In genomic region chr1:224769987-224770693, GRCh38 we compare ENCODE assay signal across 14 cellular contexts.
DNase-seq lines count a peak whose midpoint lies in the region; ATAC-seq and TF ChIP-seq lines count a peak whose summit lies in the region.
"Had no signal": no experiment of that assay in that cellular context is flagged by ENCODE, and none has a peak within 500 bp of the region (broad histone marks: within the 10 kb centered on the region; RNA-seq: fewer than 3 reads in every experiment).

No MANE protein-coding gene starts in this region.

- H2AFZ ChIP-seq in HCT116 (ENCODE audit: low read depth, low read length, poor library complexity, severe bottlenecking) = no peak overlapping the region

- BruUV-seq in HCT116 (replicated peaks; lab: Mats Ljungman, UMichigan) = no TSS peak

- no peak overlapping the region for H3K9ac ChIP-seq in HCT116 (ENCODE audit: low read length)

- DNase-seq in AG08396 (ENCODE audit: low spot score) (peak; percentile 68), HCT116 (ENCODE audit: low read depth, low spot score) (no peak), astrocyte of the spinal cord (ENCODE audit: low read depth, low spot score) (peak; percentile 50), left lung (no peak), T-helper 2 cell (no peak), lower leg skin (ENCODE audit: low spot score in 2 of 2) (no peak)
- DNase-seq in activated CD8-positive, alpha-beta memory T cell treated with anti-CD3 and anti-CD28 coated beads, Interleukin-2, amount 50 U/mL, for 48 hours = no peak
- DNase-seq: activated CD4-positive, alpha-beta T cell treated with anti-CD3 and anti-CD28 coated beads, Interleukin-2, amount 10 ng/mL, durations not matched to agents 7 days and 5 days; CD8-positive, alpha-beta memory T cell; heart left ventricle; midbrain; retina had no signal

- peaks cover 0 to 4% of the 10 kb centered on the region in 2 experiments; a peak in 1 of 4 replicates for H3K4me1 ChIP-seq in HCT116 (ENCODE audit: control insufficient read depth in 1 of 2, insufficient read depth in 2 of 2, low read length in 2 of 2)
- H3K4me1 ChIP-seq in left lung = peaks cover 5 to 8% of the 10 kb centered on the region in 2 donors

- H3K9me3 ChIP-seq in HCT116 (ENCODE audit: control insufficient read depth in 1 of 2, insufficient read depth in 1 of 2, low read depth in 1 of 2, low read length in 2 of 2) = no peaks in the 10 kb centered on the region
- no peaks in the 10 kb centered on the region for H3K9me3 ChIP-seq in left lung
- H3K9me3 ChIP-seq: heart left ventricle, tibial nerve had no signal

- ATAC-seq in HCT116 (no peak), left lung (peak; percentile 77), GM18498 (IDR thresholded peaks at IDR 0.05; ENCODE audit: unreplicated experiment) (no peak)

- TF ChIP-seq POLR2A in HCT116 (IDR thresholded peaks at IDR 0.05; ENCODE audit: borderline replicate concordance, extremely low read depth, insufficient read depth, insufficient read length) (no peak), lower leg skin (IDR thresholded peaks at IDR 0.05) (no peak)

- POLR2A ChIA-PET in HCT116 (lab: Charles Lee) = no interaction called here

- H3K27ac ChIP-seq in HCT116 (ENCODE audit: low read depth, low read length) = no peak overlapping the region
- no peak overlapping the region for H3K27ac ChIP-seq in left lung
- H3K27ac ChIP-seq: heart left ventricle, tibial nerve had no signal

- no peak for TF ChIP-seq CTCF in HCT116 (IDR thresholded peaks at IDR 0.05 in 2 of 3, conservative IDR thresholded peaks at IDR 0.05 in 1 of 3; ENCODE audit: borderline replicate concordance in 1 of 3, insufficient read depth in 1 of 3, low read depth in 2 of 3, low read length in 2 of 3)
- no peak for TF ChIP-seq CTCF in astrocyte of the spinal cord (IDR thresholded peaks at IDR 0.05; ENCODE audit: low read depth, low read length)
- TF ChIP-seq CTCF in left lung (IDR thresholded peaks at IDR 0.05) = no peak
- no peak for TF ChIP-seq CTCF in lower leg skin (IDR thresholded peaks at IDR 0.05)

- no peaks in the 10 kb centered on the region for H3K79me2 ChIP-seq in HCT116 (ENCODE audit: insufficient read depth, low read length)

- CTCF ChIA-PET in HCT116 (lab: Charles Lee) = no interaction called here

- H3K36me3 ChIP-seq in HCT116 (ENCODE audit: control insufficient read depth in 1 of 2, insufficient read depth in 2 of 2, low read length in 2 of 2) (no peaks in the 10 kb centered on the region), left lung (no peaks in the 10 kb centered on the region)
- H3K36me3 ChIP-seq: heart left ventricle, tibial nerve had no signal

- intact Hi-C loops in HCT116 (cut with micrococcal nuclease) (no loop called here), left lung (cut with DNase I) (no loop called here), lower leg skin (cut with DNase I; ENCODE audit: low total_unique reads) (no loop called here)

- in situ Hi-C loops in astrocyte of the spinal cord (cut with HindIII; ENCODE audit: low sequenced_read_pairs) = no loop called here

- H3K27me3 ChIP-seq in HCT116 (ENCODE audit: insufficient read depth, low read length) (peaks cover 21% of the 10 kb centered on the region; the same call in 1 of the 2 replicates), left lung (no peaks in the 10 kb centered on the region)
- H3K27me3 ChIP-seq: heart left ventricle had no signal

- no peak for TF ChIP-seq RAD21 in HCT116 (IDR thresholded peaks at IDR 0.05; ENCODE audit: low read depth)

- H3K4me3 ChIP-seq in HCT116 (replicated peaks in 1 of 2; ENCODE audit: low read depth in 1 of 2, low read length in 2 of 2) (no peak overlapping the region), astrocyte of the spinal cord (ENCODE audit: low read depth, low read length) (no peak overlapping the region), left lung (no peak overlapping the region), lower leg skin (ENCODE audit: low read depth, poor library complexity, severe bottlenecking) (no peak overlapping the region)
- H3K4me3 ChIP-seq: heart left ventricle, tibial nerve had no signal

- 52 to 57% methylated on average over 6 of the region's 6 CpGs for WGBS in lower leg skin, 2 donors

- no peaks in the 10 kb centered on the region for H3K9me2 ChIP-seq in HCT116 (ENCODE audit: insufficient read depth)

- no peaks in the 10 kb centered on the region for H4K20me1 ChIP-seq in HCT116 (ENCODE audit: insufficient read depth)

- RAD21 ChIA-PET in HCT116 (lab: Charles Lee; ENCODE audit: low non-redundant PET in 1 of 2, low total read pairs in 2 of 2, uncharacterized antibody in 2 of 2, unreplicated experiment in 2 of 2) = no interaction called here

- no peak overlapping the region for H3K4me2 ChIP-seq in HCT116 (ENCODE audit: low read length)

TF ChIP-seq in HCT116, 20 proteins besides CTCF, POLR2A, EP300 and RAD21:
- TF ChIP-seq FOSL1 (IDR thresholded peaks at IDR 0.05; ENCODE audit: low read depth) (0 out of 2 replicates have a peak, but pooled peaks have one; percentile 9), CEBPB (IDR thresholded peaks at IDR 0.05; ENCODE audit: low read depth) (no peak)

Comparison
In these comparisons a context has a peak if more than half of its experiments do, and no peak if none do; other contexts are left out.
1. DNase-seq: peak in AG08396 (single experiment) and astrocyte of the spinal cord (single experiment); none in HCT116 (single experiment), left lung (0 of 2), activated CD8-positive, alpha-beta memory T cell treated with anti-CD3 and anti-CD28 coated beads, Interleukin-2, amount 50 U/mL, for 48 hours (single experiment), T-helper 2 cell (0 of 5) and lower leg skin (0 of 2).